ENCODE assay signal across 24 cellular contexts in the genomic region with DNA sequence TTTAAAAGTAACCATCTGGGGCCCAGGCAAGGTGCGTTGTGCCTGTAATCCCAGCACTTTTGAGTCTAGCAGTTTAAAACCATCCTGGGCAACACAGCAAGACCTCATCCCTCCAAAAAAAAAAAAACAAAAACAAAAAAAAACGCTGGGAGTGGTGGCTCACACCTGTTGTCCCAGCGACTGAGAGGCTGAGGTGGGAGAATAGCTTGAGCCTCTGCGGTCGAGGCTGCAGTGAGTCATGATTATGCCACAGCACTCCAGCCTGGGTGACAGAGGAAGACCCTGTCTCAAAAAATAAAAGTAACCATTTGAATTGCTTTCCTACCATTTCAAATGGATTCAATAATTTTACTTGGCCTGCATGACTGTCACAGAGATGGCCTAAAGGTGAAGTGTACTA.
"Had no signal": no experiment of that assay in that cellular context is flagged by ENCODE, and none has a peak within 500 bp of the region (broad histone marks: within the 10 kb centered on the region; RNA-seq: fewer than 3 reads in every experiment).

No MANE protein-coding gene starts in this region.

- DNase-seq: activated CD4-positive, alpha-beta memory T cell treated with anti-CD3 and anti-CD28 coated beads for 36 hours; activated CD4-positive, alpha-beta T cell treated with anti-CD3 and anti-CD28 coated beads for 48 hours; activated CD8-positive, alpha-beta memory T cell treated with anti-CD3 and anti-CD28 coated beads, Interleukin-2, amount 10 ng/mL, durations not matched to agents 7 days and 5 days; activated effector memory CD4-positive, alpha-beta T cell treated with anti-CD3 and anti-CD28 coated beads, Interleukin-2, amount 50 U/mL, for 16 hours; activated naive CD4-positive, alpha-beta T cell treated with anti-CD3 and anti-CD28 coated beads, Interleukin-2, amount 10 ng/mL, durations not matched to agents 7 days and 5 days; activated T-cell treated with anti-CD3 and anti-CD28 coated beads for 4 hours; dorsolateral prefrontal cortex; effector memory CD8-positive, alpha-beta T cell; glutamatergic neuron; immature natural killer cell; kidney glomerular epithelial cell; left lung; pancreas; psoas muscle; stimulated activated CD4-positive, alpha-beta T cell treated with anti-CD3 and anti-CD28 coated beads, Interleukin-12 subunit alpha, Interleukin-12 subunit beta, amount 100 ng/mL, for 4 hours; stimulated activated CD4-positive, alpha-beta T cell treated with anti-CD3 and anti-CD28 coated beads, Interleukin-4, amount 100 ng/mL, for 4 hours; substantia nigra; thyroid gland; upper lobe of right lung had no signal

- H3K36me3 ChIP-seq: esophagus muscularis mucosa, left lung, neutrophil, pancreas, right atrium auricular region, thyroid gland, upper lobe of right lung had no signal

- H3K4me1 ChIP-seq: left lung, pancreas, psoas muscle, right atrium auricular region, thyroid gland, upper lobe of right lung had no signal

- H3K79me2 ChIP-seq: hepatocyte had no signal

- ATAC-seq: activated CD8-positive, alpha-beta memory T cell treated with anti-CD3 and anti-CD28 coated beads, Interleukin-2, amount 10 ng/mL, durations not matched to agents 7 days and 5 days; effector memory CD8-positive, alpha-beta T cell; left lung; pancreas; psoas muscle; upper lobe of right lung had no signal

- H3K27me3 ChIP-seq: dorsolateral prefrontal cortex, esophagus muscularis mucosa, hepatocyte, left lung, neutrophil, pancreas, right atrium auricular region, thyroid gland, upper lobe of right lung had no signal

- H2AFZ ChIP-seq: hepatocyte had no signal

- H3K4me2 ChIP-seq: hepatocyte had no signal

- H3K4me3 ChIP-seq: dorsolateral prefrontal cortex, esophagus muscularis mucosa, hepatocyte, left lung, lung, pancreas, psoas muscle, right atrium auricular region, thyroid gland, upper lobe of right lung had no signal

- H3K9me3 ChIP-seq: esophagus muscularis mucosa, left lung, neutrophil, pancreas, psoas muscle, right atrium auricular region, thyroid gland, upper lobe of right lung had no signal

- H3K27ac ChIP-seq: esophagus muscularis mucosa, hepatocyte, left lung, neutrophil, pancreas, psoas muscle, right atrium auricular region, thyroid gland, upper lobe of right lung had no signal
